ENCODE assay signal across 13 cellular contexts in the genomic region with DNA sequence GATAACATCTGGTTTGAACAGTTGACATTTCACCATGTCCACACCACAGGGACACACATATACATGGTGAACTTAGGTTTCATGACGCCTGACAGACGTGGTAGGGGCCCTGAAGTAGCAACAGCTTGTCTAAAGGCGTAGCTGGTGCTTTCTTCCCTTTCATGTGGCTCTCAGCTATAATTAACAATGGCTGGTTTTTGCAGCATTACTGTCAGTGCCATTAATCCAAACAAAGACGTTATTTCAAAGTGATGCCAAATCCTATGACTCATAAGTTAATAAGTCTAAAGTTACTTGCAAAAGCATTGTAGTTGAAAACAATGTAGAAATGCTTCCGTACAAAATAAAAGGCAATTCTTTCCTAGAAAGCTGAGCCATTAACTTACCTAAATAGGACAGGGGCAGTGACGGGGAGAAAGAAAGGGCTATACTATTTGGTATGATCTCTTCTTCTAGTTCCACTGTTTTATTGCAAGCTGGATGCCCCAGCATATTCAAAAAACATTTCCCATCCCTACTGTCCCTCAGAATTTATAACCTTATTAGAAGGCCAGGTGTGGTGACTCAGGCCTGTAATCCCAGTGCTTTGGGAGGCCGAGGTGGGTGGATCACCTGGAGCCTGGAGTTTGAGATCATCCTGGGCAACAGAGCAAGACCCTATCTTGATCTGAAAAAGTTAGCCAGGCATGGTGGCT.
DNase-seq lines count a peak whose midpoint lies in the region; ATAC-seq and TF ChIP-seq lines count a peak whose summit lies in the region.
"Had no signal": no experiment of that assay in that cellular context is flagged by ENCODE, and none has a peak within 500 bp of the region (broad histone marks: within the 10 kb centered on the region; RNA-seq: fewer than 3 reads in every experiment).

No MANE protein-coding gene starts in this region.

- POLR2A ChIA-PET in BJ (lab: Charles Lee), result no interaction called here

- H3K9me3 Mint-ChIP-seq in stimulated activated naive CD8-positive, alpha-beta T cell treated with anti-CD3 and anti-CD28 coated beads, Interleukin-15, amount 100 ng/mL, for 72 hours, result peaks cover 0 to 10% of the 10 kb centered on the region in 2 donors

- intact Hi-C loops in sciatic nerve (cut with DNase I), result no loop called here

- no peaks in the 10 kb centered on the region for H3K4me1 Mint-ChIP-seq in stimulated activated naive CD8-positive, alpha-beta T cell treated with anti-CD3 and anti-CD28 coated beads, Interleukin-15, amount 100 ng/mL, for 72 hours
- H3K4me1 Mint-ChIP-seq: activated B cell treated with CpG ODN at 0.5 μM for 24 hours had no signal

- H3K36me3 ChIP-seq in BJ (ENCODE audit: control insufficient read depth, insufficient read depth, low read length), result no peaks in the 10 kb centered on the region

- no peaks in the 10 kb centered on the region for H3K27me3 ChIP-seq in BJ (ENCODE audit: control insufficient read depth, insufficient read depth, low read length)

- no peak overlapping the region for H3K4me3 Mint-ChIP-seq in stimulated activated naive CD8-positive, alpha-beta T cell treated with anti-CD3 and anti-CD28 coated beads, Interleukin-15, amount 100 ng/mL, for 72 hours
- H3K4me3 Mint-ChIP-seq: activated B cell treated with CpG ODN at 0.5 μM for 24 hours had no signal

- H3K27ac Mint-ChIP-seq in stimulated activated naive CD8-positive, alpha-beta T cell treated with anti-CD3 and anti-CD28 coated beads, Interleukin-15, amount 100 ng/mL, for 72 hours, result no peak overlapping the region
- H3K27ac Mint-ChIP-seq: activated B cell treated with CpG ODN at 0.5 μM for 24 hours had no signal

- CTCF ChIA-PET in BJ (lab: Yijun Ruan, JAX), result no interaction called here

- no peak overlapping the region for H3K4me3 ChIP-seq in BJ (ENCODE audit: low read depth, low read length)

- no peaks in the 10 kb centered on the region for H3K27me3 Mint-ChIP-seq in stimulated activated naive CD8-positive, alpha-beta T cell treated with anti-CD3 and anti-CD28 coated beads, Interleukin-15, amount 100 ng/mL, for 72 hours
- H3K27me3 Mint-ChIP-seq: activated B cell treated with CpG ODN at 0.5 μM for 24 hours had no signal

- ATAC-seq in sciatic nerve (no peak), GM18873 (IDR thresholded peaks at IDR 0.05; ENCODE audit: low FRiP score, unreplicated experiment) (no peak)
- no peak for ATAC-seq in stimulated activated naive CD8-positive, alpha-beta T cell treated with anti-CD3 and anti-CD28 coated beads, Interleukin-15, amount 100 ng/mL, for 72 hours

- TF ChIP-seq CTCF in BJ (IDR thresholded peaks at IDR 0.05; ENCODE audit: insufficient read depth, low read depth, low read length), result no peak

- peak; percentile 21 for DNase-seq in BJ (ENCODE audit: low read depth)
- DNase-seq in HT-29 (ENCODE audit: low spot score), result peak; percentile 79
- peak; percentile 85 for DNase-seq in dermis blood vessel endothelial cell
- DNase-seq in kidney glomerular epithelial cell (lab: John Stamatoyannopoulos, UW), result peak; percentile 60
- no peak for DNase-seq in sciatic nerve (ENCODE audit: low spot score)
- DNase-seq in cerebellar cortex (ENCODE audit: low spot score), result no peak
- no peak for DNase-seq in stimulated activated naive CD8-positive, alpha-beta T cell treated with anti-CD3 and anti-CD28 coated beads, Interleukin-15, amount 100 ng/mL, for 72 hours
- DNase-seq: activated B cell treated with CpG ODN at 0.5 μM for 24 hours; activated CD8-positive, alpha-beta memory T cell treated with anti-CD3 and anti-CD28 coated beads, Interleukin-2, amount 50 U/mL, for 48 hours; GDM1; islet precursor cell; NCI-H1417 had no signal

Comparison
In these comparisons a context has a peak if more than half of its experiments do, and no peak if none do; other contexts are left out.
1. DNase-seq: peak in BJ (single experiment), HT-29 (single experiment), dermis blood vessel endothelial cell (single experiment) and kidney glomerular epithelial cell (single experiment); none in sciatic nerve (single experiment), cerebellar cortex (single experiment) and stimulated activated naive CD8-positive, alpha-beta T cell treated with anti-CD3 and anti-CD28 coated beads, Interleukin-15, amount 100 ng/mL, for 72 hours (0 of 2).